16 cellular contexts compared by ENCODE assay signal in the genomic region with DNA sequence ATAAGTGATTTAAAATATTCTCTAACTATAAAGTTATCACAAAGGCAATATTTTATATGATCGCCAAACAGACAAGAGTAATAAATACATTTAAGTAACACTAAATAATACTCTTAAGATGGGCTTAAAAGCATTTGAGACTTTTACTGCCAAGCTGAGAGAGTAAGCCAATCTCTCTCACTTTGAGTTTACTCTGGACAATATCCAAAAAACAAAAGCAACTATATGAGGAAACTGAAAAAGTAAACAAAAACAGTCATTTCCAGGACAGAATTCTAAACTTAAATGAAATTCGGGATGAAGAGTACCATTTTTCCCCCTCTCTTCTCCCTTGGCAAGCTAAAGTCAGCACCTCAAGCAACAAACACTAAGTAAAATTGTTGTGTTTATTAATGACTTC.
A peak's percentile ranks its signal among the peaks of the same experiment; 100 is the strongest.
DNase-seq lines count a peak whose midpoint lies in the region; TF ChIP-seq lines count a peak whose summit lies in the region.
"Had no signal": no experiment of that assay in that cellular context is flagged by ENCODE, and none has a peak within 500 bp of the region (broad histone marks: within the 10 kb centered on the region; RNA-seq: fewer than 3 reads in every experiment).

No MANE protein-coding gene starts in this region.

- H3K4me1 ChIP-seq in skeletal muscle satellite cell (ENCODE audit: control insufficient read depth, insufficient read depth, low read length) = peaks cover 21% of the 10 kb centered on the region
- H3K4me1 ChIP-seq in tibial artery = peaks cover 0 to 18% (median 10%) of the 10 kb centered on the region in 4 donors

- intact Hi-C loops in tibial artery (cut with DNase I; ENCODE audit: low total_unique reads) = no loop called here

- H3K27me3 ChIP-seq in skeletal muscle satellite cell (ENCODE audit: control insufficient read depth, insufficient read depth, low read length) (no peaks in the 10 kb centered on the region), tibial artery (no peaks in the 10 kb centered on the region)
- H3K27me3 ChIP-seq: cardiac muscle cell had no signal

- no peak for TF ChIP-seq CTCF in tibial artery (IDR thresholded peaks at IDR 0.05)

- H3K27ac ChIP-seq in tibial artery = peak overlapping the region in 1 of 2 donors; percentile 7
- H3K27ac ChIP-seq: 22Rv1, lower lobe of right lung had no signal

- no peaks in the 10 kb centered on the region for H3K9me3 ChIP-seq in skeletal muscle satellite cell (replicated peaks; ENCODE audit: low read length)
- H3K9me3 ChIP-seq in tibial artery = no peaks in the 10 kb centered on the region
- H3K9me3 ChIP-seq: lower lobe of right lung had no signal

- peak overlapping the region; percentile 0 for H3K9ac ChIP-seq in skeletal muscle satellite cell (ENCODE audit: low read depth, low read length)

- H3K36me3 ChIP-seq in skeletal muscle satellite cell (ENCODE audit: insufficient read depth, low read length) (peaks cover 4% of the 10 kb centered on the region), tibial artery (peaks cover 10 to 17% (median 12%) of the 10 kb centered on the region in 3 donors)
- H3K36me3 ChIP-seq: cardiac muscle cell had no signal

- H3K4me2 ChIP-seq in skeletal muscle satellite cell (ENCODE audit: low read length) = peak overlapping the region; percentile 62

- peak; percentile 4 for DNase-seq in NCI-H2196 (lab: John Stamatoyannopoulos, UW; ENCODE audit: unreplicated experiment)
- DNase-seq in NCI-H2196 treated with DMSO at 0.1 percent for 48 hours (lab: John Stamatoyannopoulos, UW; ENCODE audit: unreplicated experiment) = no peak
- peak; percentile 5 for DNase-seq in amniotic epithelial cell (ENCODE audit: low read depth)
- DNase-seq in fibroblast of the conjunctiva (ENCODE audit: low read depth) = peak; percentile 4
- no peak for DNase-seq in NCI-H2029 treated with DMSO at 0.1 percent for 48 hours (lab: John Stamatoyannopoulos, UW)
- DNase-seq in tibial artery = no peak
- DNase-seq in epidermal melanocyte (ENCODE audit: insufficient read length, low spot score) = no peak
- DNase-seq: activated CD4-positive, alpha-beta T cell treated with anti-CD3 and anti-CD28 coated beads, Interleukin-2, amount 50 U/mL, for 4 hours; H7; KG1; lower lobe of right lung; NCI-H1694; NCI-H774 had no signal

- peak overlapping the region; percentile 23 for H3K4me3 ChIP-seq in skeletal muscle satellite cell (ENCODE audit: low read length)
- no peak overlapping the region for H3K4me3 ChIP-seq in tibial artery
- H3K4me3 ChIP-seq: cardiac muscle cell, lower lobe of right lung had no signal

Comparison
In these comparisons a context has a peak if more than half of its experiments do, and no peak if none do; other contexts are left out.
1. DNase-seq: peak in NCI-H2196 (single experiment), amniotic epithelial cell (single experiment) and fibroblast of the conjunctiva (single experiment); none in NCI-H2196 treated with DMSO at 0.1 percent for 48 hours (single experiment), NCI-H2029 treated with DMSO at 0.1 percent for 48 hours (single experiment), tibial artery (0 of 2) and epidermal melanocyte (single experiment).